ENCODE assay signal across 22 cellular contexts in genomic region chr7:157815061-157816022, GRCh38.
"Had no signal": no experiment of that assay in that cellular context is flagged by ENCODE, and none has a peak within 500 bp of the region (broad histone marks: within the 10 kb centered on the region; RNA-seq: fewer than 3 reads in every experiment).

No MANE protein-coding gene starts in this region.

- H3K9ac ChIP-seq: parathyroid adenoma had no signal

- H2AFZ ChIP-seq: parathyroid adenoma had no signal

- H3K79me2 ChIP-seq: parathyroid adenoma had no signal

- DNase-seq: activated CD4-positive, alpha-beta T cell treated with anti-CD3 and anti-CD28 coated beads for 4 hours; activated CD4-positive, alpha-beta T cell treated with anti-CD3 and anti-CD28 coated beads, Interleukin-2, amount 50 U/mL, for 4 hours; activated naive CD4-positive, alpha-beta T cell; activated T-cell treated with anti-CD3 and anti-CD28 coated beads for 4 hours; activated T-cell treated with anti-CD3 and anti-CD28 coated beads, Interleukin-2, amount 50 U/mL, for 72 hours; anterior cingulate cortex; body of pancreas; colonic mucosa; endodermal cell; foreskin melanocyte; mammary epithelial cell; occipital lobe; stimulated activated naive CD4-positive, alpha-beta T cell; trophoblast cell; uterus had no signal

- H3K4me3 Mint-ChIP-seq: activated T-cell treated with anti-CD3 and anti-CD28 coated beads, Interleukin-2, amount 50 U/mL, for 72 hours; endodermal cell; nephron had no signal

- ATAC-seq: activated naive CD4-positive, alpha-beta T cell treated with anti-CD3 and anti-CD28 coated beads, Interleukin-2, amount 50 U/mL, for 72 hours; activated T-cell treated with anti-CD3 and anti-CD28 coated beads, Interleukin-2, amount 50 U/mL, for 72 hours; body of pancreas; left lung; right cardiac atrium had no signal

- H3K9me3 ChIP-seq: body of pancreas, colonic mucosa, esophagus muscularis mucosa, left lung, uterus had no signal

- H3K27ac ChIP-seq: body of pancreas, colonic mucosa, dorsolateral prefrontal cortex, esophagus muscularis mucosa, left lung, parathyroid adenoma, uterus had no signal

- H3K36me3 Mint-ChIP-seq: activated naive CD4-positive, alpha-beta T cell treated with anti-CD3 and anti-CD28 coated beads, Interleukin-2, amount 50 U/mL, for 72 hours had no signal

- H3K4me1 ChIP-seq: body of pancreas, colonic mucosa, esophagus muscularis mucosa, left lung, parathyroid adenoma, uterus had no signal

- H3K4me3 ChIP-seq: body of pancreas, colonic mucosa, dorsolateral prefrontal cortex, esophagus muscularis mucosa, left lung, uterus had no signal

- H3K27me3 ChIP-seq: body of pancreas, colonic mucosa, left lung, uterus had no signal

- H3K36me3 ChIP-seq: colonic mucosa, esophagus muscularis mucosa, left lung, uterus had no signal

- H3K9me3 Mint-ChIP-seq: activated naive CD4-positive, alpha-beta T cell treated with anti-CD3 and anti-CD28 coated beads, Interleukin-2, amount 50 U/mL, for 72 hours; nephron had no signal

- H3K27ac Mint-ChIP-seq: activated naive CD4-positive, alpha-beta T cell treated with anti-CD3 and anti-CD28 coated beads, Interleukin-2, amount 50 U/mL, for 72 hours; activated T-cell treated with anti-CD3 and anti-CD28 coated beads, Interleukin-2, amount 50 U/mL, for 72 hours; endodermal cell; nephron had no signal

- H3K4me1 Mint-ChIP-seq: endodermal cell, nephron had no signal
